Comparison of ENCODE assay signal across 14 cellular contexts in the genomic region with DNA sequence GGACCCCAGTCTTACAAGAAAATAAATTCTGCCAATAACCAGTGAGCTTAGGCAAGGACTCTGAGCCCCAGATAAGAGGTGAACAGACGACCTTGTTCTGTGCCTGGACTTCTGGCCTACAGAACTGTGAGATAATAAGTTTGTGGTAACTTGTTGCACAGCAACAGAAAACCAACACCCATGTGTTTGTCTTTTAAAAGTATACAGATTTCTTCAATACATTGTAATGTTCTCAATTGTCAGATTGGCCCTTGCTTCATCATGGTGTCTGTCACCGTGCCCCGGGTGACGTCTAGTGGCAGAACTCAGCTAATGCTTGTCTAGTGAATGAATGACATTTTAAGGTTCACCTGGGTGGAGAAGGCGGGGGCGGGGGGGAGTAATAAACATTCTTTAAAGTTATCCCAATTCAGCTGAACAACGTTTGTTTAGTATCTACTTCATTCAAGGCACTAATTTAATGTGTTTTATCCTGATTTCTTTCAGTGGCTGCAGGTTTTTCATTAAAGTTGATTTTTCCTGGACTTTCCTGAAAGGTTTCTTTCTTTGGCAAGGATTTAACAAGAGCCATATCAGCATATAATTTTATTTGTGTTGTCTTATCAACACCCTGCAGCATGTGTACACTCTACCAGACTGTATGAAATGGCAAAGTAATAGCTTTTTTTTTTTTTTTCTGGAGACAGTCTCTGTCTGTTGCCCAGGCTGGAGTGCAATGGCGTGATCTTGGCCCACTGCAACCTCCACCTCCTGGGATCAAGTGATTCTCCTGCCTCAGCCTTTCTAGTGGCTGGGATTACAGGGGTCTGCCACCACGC.
DNase-seq lines count a peak whose midpoint lies in the region; ATAC-seq, FAIRE-seq and TF ChIP-seq lines count a peak whose summit lies in the region.
"Had no signal": no experiment of that assay in that cellular context is flagged by ENCODE, and none has a peak within 500 bp of the region (broad histone marks: within the 10 kb centered on the region; RNA-seq: fewer than 3 reads in every experiment).

No MANE protein-coding gene starts in this region.

- H3K4me3 ChIP-seq in PC-3 (ENCODE audit: low read length) (no peak overlapping the region), bronchial epithelial cell (ENCODE audit: low read depth, low read length) (no peak overlapping the region)
- H3K4me3 ChIP-seq: esophagus muscularis mucosa, lung, smooth muscle cell had no signal

- no peak overlapping the region for H2AFZ ChIP-seq in PC-3 (ENCODE audit: low read length)

- FAIRE-seq in bronchial epithelial cell (lab: Jason Lieb, UNC) = no peak

- TF ChIP-seq CTCF in PC-3 (conservative IDR thresholded peaks at IDR 0.05; ENCODE audit: low read depth, low read length) = peak; percentile 36; the same call in 1 of the 2 replicates
- peak; percentile 51 for TF ChIP-seq CTCF in bronchial epithelial cell (IDR thresholded peaks at IDR 0.05; ENCODE audit: insufficient read depth, low read length, severe bottlenecking)

- CTCF ChIA-PET in PC-3 (lab: Charles Lee) = no interaction called here

- H3K27ac Mint-ChIP-seq in stimulated activated effector memory CD8-positive, alpha-beta T cell treated with anti-CD3 and anti-CD28 coated beads, Interleukin-12 subunit alpha, Interleukin-12 subunit beta, amount 100 ng/mL, for 72 hours = no peak overlapping the region
- H3K27ac Mint-ChIP-seq in activated T-helper 2 cell treated with anti-CD3 and anti-CD28 coated beads, Interferon-gamma antibody, Interleukin-2, Interleukin-4, amounts not matched to agents 10 μg/mL and 5 μg/mL and 100 μg/mL, durations not matched to agents 14 hours and 24 hours and 36 hours = no peak overlapping the region
- H3K27ac Mint-ChIP-seq: activated naive CD8-positive, alpha-beta T cell had no signal

- H3K36me3 Mint-ChIP-seq in stimulated activated effector memory CD8-positive, alpha-beta T cell treated with anti-CD3 and anti-CD28 coated beads, Interleukin-12 subunit alpha, Interleukin-12 subunit beta, amount 100 ng/mL, for 72 hours = no peaks in the 10 kb centered on the region
- no peaks in the 10 kb centered on the region for H3K36me3 Mint-ChIP-seq in activated T-helper 2 cell treated with anti-CD3 and anti-CD28 coated beads, Interferon-gamma antibody, Interleukin-2, Interleukin-4, amounts not matched to agents 10 μg/mL and 5 μg/mL and 100 μg/mL, durations not matched to agents 14 hours and 24 hours and 36 hours (ENCODE audit: low read depth)
- H3K36me3 Mint-ChIP-seq: activated naive CD8-positive, alpha-beta T cell had no signal

- H3K4me1 ChIP-seq in PC-3 (ENCODE audit: insufficient read depth, low read length) = peaks cover 17% of the 10 kb centered on the region

- H3K27me3 ChIP-seq in PC-3 (ENCODE audit: low read length) (no peaks in the 10 kb centered on the region), bronchial epithelial cell (ENCODE audit: control insufficient read depth, insufficient read depth, low read length) (no peaks in the 10 kb centered on the region)

- POLR2A ChIA-PET in PC-3 (lab: Charles Lee; ENCODE audit: unreplicated experiment) = no interaction called here

- no peaks in the 10 kb centered on the region for H3K9me3 Mint-ChIP-seq in stimulated activated effector memory CD8-positive, alpha-beta T cell treated with anti-CD3 and anti-CD28 coated beads, Interleukin-12 subunit alpha, Interleukin-12 subunit beta, amount 100 ng/mL, for 72 hours
- H3K9me3 Mint-ChIP-seq in activated T-helper 2 cell treated with anti-CD3 and anti-CD28 coated beads, Interferon-gamma antibody, Interleukin-2, Interleukin-4, amounts not matched to agents 10 μg/mL and 5 μg/mL and 100 μg/mL, durations not matched to agents 14 hours and 24 hours and 36 hours = no peaks in the 10 kb centered on the region

- H3K4me2 ChIP-seq in PC-3 (ENCODE audit: low read length) = no peak overlapping the region
- H3K4me2 ChIP-seq: smooth muscle cell had no signal

- H3K27ac ChIP-seq in PC-3 (ENCODE audit: low read length) = no peak overlapping the region
- H3K27ac ChIP-seq: esophagus muscularis mucosa had no signal

- no peak overlapping the region for H3K9ac ChIP-seq in PC-3 (ENCODE audit: low read length)

- intact Hi-C loops in Right ventricle myocardium superior (cut with DNase I) (no loop called here), cardiac septum (cut with DNase I) (no loop called here), PC-3 (cut with micrococcal nuclease) (no loop called here)
- intact Hi-C loops in activated T-helper 2 cell treated with anti-CD3 and anti-CD28 coated beads, Interferon-gamma antibody, Interleukin-2, Interleukin-4, amounts not matched to agents 10 μg/mL and 5 μg/mL and 100 μg/mL, durations not matched to agents 14 hours and 24 hours and 36 hours (cut with micrococcal nuclease) = no loop called here

- ATAC-seq in Right ventricle myocardium superior (ENCODE audit: poor library complexity) = peak; percentile 65
- no peak for ATAC-seq in PC-3
- ATAC-seq in stimulated activated effector memory CD8-positive, alpha-beta T cell treated with anti-CD3 and anti-CD28 coated beads, Interleukin-12 subunit alpha, Interleukin-12 subunit beta, amount 100 ng/mL, for 72 hours = peak; percentile 34

- no peaks in the 10 kb centered on the region for H3F3A ChIP-seq in PC-3 (ENCODE audit: low read length, unreplicated experiment)

- no peaks in the 10 kb centered on the region for H3K79me2 ChIP-seq in PC-3 (ENCODE audit: low read length)

- H3K27me3 Mint-ChIP-seq in activated T-helper 2 cell treated with anti-CD3 and anti-CD28 coated beads, Interferon-gamma antibody, Interleukin-2, Interleukin-4, amounts not matched to agents 10 μg/mL and 5 μg/mL and 100 μg/mL, durations not matched to agents 14 hours and 24 hours and 36 hours (ENCODE audit: low read depth) = peaks cover 3% of the 10 kb centered on the region
- H3K27me3 Mint-ChIP-seq: activated naive CD8-positive, alpha-beta T cell had no signal

- no peak overlapping the region for H3K4me3 Mint-ChIP-seq in stimulated activated effector memory CD8-positive, alpha-beta T cell treated with anti-CD3 and anti-CD28 coated beads, Interleukin-12 subunit alpha, Interleukin-12 subunit beta, amount 100 ng/mL, for 72 hours
- H3K4me3 Mint-ChIP-seq in activated T-helper 2 cell treated with anti-CD3 and anti-CD28 coated beads, Interferon-gamma antibody, Interleukin-2, Interleukin-4, amounts not matched to agents 10 μg/mL and 5 μg/mL and 100 μg/mL, durations not matched to agents 14 hours and 24 hours and 36 hours (ENCODE audit: low read depth) = no peak overlapping the region
- H3K4me3 Mint-ChIP-seq: activated naive CD8-positive, alpha-beta T cell had no signal

- H3K9me2 ChIP-seq in PC-3 (replicated peaks; ENCODE audit: low read length) = no peaks in the 10 kb centered on the region

- peak; percentile 49 for DNase-seq in Right ventricle myocardium superior
- DNase-seq in cardiac septum (ENCODE audit: low spot score) = no peak
- DNase-seq in PC-3 = peak; percentile 39
- DNase-seq in bronchial epithelial cell (ENCODE audit: low read depth) = peak; percentile 72
- DNase-seq in stimulated activated effector memory CD8-positive, alpha-beta T cell treated with anti-CD3 and anti-CD28 coated beads, Interleukin-12 subunit alpha, Interleukin-12 subunit beta, amount 100 ng/mL, for 72 hours (ENCODE audit: low spot score in 2 of 2) = no peak
- DNase-seq in activated T-helper 2 cell treated with anti-CD3 and anti-CD28 coated beads, Interferon-gamma antibody, Interleukin-2, Interleukin-4, amounts not matched to agents 10 μg/mL and 5 μg/mL and 100 μg/mL, durations not matched to agents 14 hours and 24 hours and 36 hours (ENCODE audit: low spot score) = no peak
- DNase-seq in NCI-H2029 treated with DMSO at 0.1 percent for 48 hours (lab: John Stamatoyannopoulos, UW) = no peak
- DNase-seq in NCI-H446 (lab: John Stamatoyannopoulos, UW) = no peak
- DNase-seq: AML-193, NCI-H2081 treated with DMSO at 0.1 percent for 48 hours had no signal

- no peaks in the 10 kb centered on the region for H4K20me1 ChIP-seq in PC-3 (ENCODE audit: low read length)

- H3K36me3 ChIP-seq in PC-3 (ENCODE audit: low read depth, low read length) (no peaks in the 10 kb centered on the region), bronchial epithelial cell (ENCODE audit: control insufficient read depth, insufficient read depth, low read length) (no peaks in the 10 kb centered on the region)
- H3K36me3 ChIP-seq: esophagus muscularis mucosa had no signal

- H3K4me1 Mint-ChIP-seq in stimulated activated effector memory CD8-positive, alpha-beta T cell treated with anti-CD3 and anti-CD28 coated beads, Interleukin-12 subunit alpha, Interleukin-12 subunit beta, amount 100 ng/mL, for 72 hours = peaks cover 17% of the 10 kb centered on the region
- H3K4me1 Mint-ChIP-seq in activated T-helper 2 cell treated with anti-CD3 and anti-CD28 coated beads, Interferon-gamma antibody, Interleukin-2, Interleukin-4, amounts not matched to agents 10 μg/mL and 5 μg/mL and 100 μg/mL, durations not matched to agents 14 hours and 24 hours and 36 hours (ENCODE audit: low read depth) = peaks cover 2% of the 10 kb centered on the region

- no TSS peak for BruUV-seq in PC-3 (replicated peaks; lab: Mats Ljungman, UMichigan)

- no peaks in the 10 kb centered on the region for H3K9me3 ChIP-seq in PC-3 (ENCODE audit: low read length)
- H3K9me3 ChIP-seq: esophagus muscularis mucosa had no signal

Comparison
In these comparisons a context has a peak if more than half of its experiments do, and no peak if none do; other contexts are left out.
1. DNase-seq: peak in Right ventricle myocardium superior (single experiment), PC-3 (single experiment) and bronchial epithelial cell (single experiment); none in cardiac septum (single experiment), stimulated activated effector memory CD8-positive, alpha-beta T cell treated with anti-CD3 and anti-CD28 coated beads, Interleukin-12 subunit alpha, Interleukin-12 subunit beta, amount 100 ng/mL, for 72 hours (0 of 2), activated T-helper 2 cell treated with anti-CD3 and anti-CD28 coated beads, Interferon-gamma antibody, Interleukin-2, Interleukin-4, amounts not matched to agents 10 μg/mL and 5 μg/mL and 100 μg/mL, durations not matched to agents 14 hours and 24 hours and 36 hours (single experiment), NCI-H2029 treated with DMSO at 0.1 percent for 48 hours (single experiment) and NCI-H446 (0 of 2).